9 cellular contexts compared by ENCODE assay signal in the genomic region with DNA sequence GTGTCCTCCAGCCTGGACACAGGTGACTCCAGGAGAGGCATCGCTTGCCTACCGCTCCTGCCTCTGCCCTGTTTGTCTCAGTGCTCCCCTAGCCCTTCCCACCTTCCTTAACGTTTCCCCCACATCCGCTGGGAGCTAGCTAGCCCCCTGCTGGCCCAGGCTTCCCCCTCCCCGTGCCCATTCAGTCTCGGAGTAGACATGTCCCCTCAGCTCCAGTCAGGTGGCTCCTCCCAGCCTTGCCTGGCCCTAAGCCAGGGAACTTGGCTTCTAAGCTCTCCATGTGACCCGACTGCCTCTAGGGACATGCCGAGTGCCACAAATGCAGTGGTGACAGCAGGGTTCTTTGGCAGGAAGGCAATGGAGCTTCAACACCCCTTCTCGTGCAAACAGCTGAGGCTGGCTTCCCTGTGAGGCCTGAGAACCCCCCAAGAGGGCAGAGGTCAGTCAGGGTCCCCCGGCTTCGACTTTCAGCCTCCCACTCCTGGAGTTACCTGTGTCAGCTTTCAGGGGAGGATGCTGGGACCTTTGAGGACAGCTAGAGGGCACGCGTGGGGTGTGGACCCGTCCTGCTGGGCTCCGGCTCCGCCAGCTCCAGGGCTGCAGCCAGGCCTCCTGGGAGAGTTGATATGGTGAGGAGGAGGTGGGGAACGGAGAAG. TPM values are rescaled to one million over a fixed set of nuclear protein-coding genes. Genes with fewer than 3 reads are reported as not detected.
DNase-seq lines count a peak whose midpoint lies in the region; ATAC-seq and TF ChIP-seq lines count a peak whose summit lies in the region.
"Had no signal": no experiment of that assay in that cellular context is flagged by ENCODE, and none has a peak within 500 bp of the region (broad histone marks: within the 10 kb centered on the region; RNA-seq: fewer than 3 reads in every experiment).

No MANE protein-coding gene starts in this region.

- in situ Hi-C loops in gastrocnemius medialis (cut with MboI; ENCODE audit: low sequenced_read_pairs in 4 of 4): no loop called here

- no peaks in the 10 kb centered on the region for H3K9me3 ChIP-seq in gastrocnemius medialis

- no peaks in the 10 kb centered on the region for H3K4me1 ChIP-seq in gastrocnemius medialis

- H3K9me3 Mint-ChIP-seq in effector memory CD8-positive, alpha-beta T cell: no peaks in the 10 kb centered on the region
- H3K9me3 Mint-ChIP-seq: activated T-helper 2 cell treated with anti-CD3 and anti-CD28 coated beads, Interferon-gamma antibody, Interleukin-2, Interleukin-4, amounts not matched to agents 10 μg/mL and 5 μg/mL and 100 μg/mL, durations not matched to agents 14 hours and 24 hours and 36 hours had no signal

- H3K27me3 Mint-ChIP-seq in effector memory CD8-positive, alpha-beta T cell: peaks cover 5 to 36% of the 10 kb centered on the region in 2 donors

- intact Hi-C loops in Right ventricle myocardium superior (cut with DNase I) (no loop called here), gastrocnemius medialis (cut with DNase I; ENCODE audit: low total_unique reads) (no loop called here)

- H3K4me1 Mint-ChIP-seq in effector memory CD8-positive, alpha-beta T cell (ENCODE audit: low read depth in 2 of 2): peaks cover 5 to 7% of the 10 kb centered on the region in 2 donors

- H3K36me3 Mint-ChIP-seq in effector memory CD8-positive, alpha-beta T cell (ENCODE audit: insufficient read depth): peaks cover 8% of the 10 kb centered on the region

- peaks cover 0 to 17% (median 4%) of the 10 kb centered on the region in 3 donors for H3K27me3 ChIP-seq in gastrocnemius medialis

- no peak overlapping the region for H3K4me3 ChIP-seq in gastrocnemius medialis

- DNase-seq in HUDEP-2 (lab: John Stamatoyannopoulos, UW; ENCODE audit: unreplicated experiment in 76 of 76) (peak in 60 of 76 experiments; percentile 3 to 74 (median 38)), NCI-H2171 treated with DMSO at 0.1 percent for 48 hours (lab: John Stamatoyannopoulos, UW) (peak; percentile 97), Right ventricle myocardium superior (peak; percentile 82), gastrocnemius medialis (peak in 1 of 2 donors; percentile 55)
- DNase-seq in effector memory CD8-positive, alpha-beta T cell: no peak
- DNase-seq: effector CD4-positive, alpha-beta T cell had no signal

- H3K4me3 Mint-ChIP-seq in effector memory CD8-positive, alpha-beta T cell: no peak overlapping the region

- no peak for TF ChIP-seq POLR2A in gastrocnemius medialis (IDR thresholded peaks at IDR 0.05)

- H3K36me3 ChIP-seq in gastrocnemius medialis: no peaks in the 10 kb centered on the region

- TF ChIP-seq CTCF in gastrocnemius medialis (IDR thresholded peaks at IDR 0.05 in 4 of 5, conservative IDR thresholded peaks at IDR 0.05 in 1 of 5): no peak

- ATAC-seq in Right ventricle myocardium superior (ENCODE audit: poor library complexity) (peak; percentile 93), gastrocnemius medialis (peak; percentile 39 to 80), HG03135 (IDR thresholded peaks at IDR 0.05; ENCODE audit: unreplicated experiment) (no peak), HG02884 (IDR thresholded peaks at IDR 0.05; ENCODE audit: unreplicated experiment) (no peak)
- no peak for ATAC-seq in effector memory CD8-positive, alpha-beta T cell (replicated peaks)

- peak overlapping the region in 1 of 2 donors; percentile 57 for H3K27ac Mint-ChIP-seq in effector memory CD8-positive, alpha-beta T cell
- H3K27ac Mint-ChIP-seq: activated T-helper 2 cell treated with anti-CD3 and anti-CD28 coated beads, Interferon-gamma antibody, Interleukin-2, Interleukin-4, amounts not matched to agents 10 μg/mL and 5 μg/mL and 100 μg/mL, durations not matched to agents 14 hours and 24 hours and 36 hours had no signal

- no peak overlapping the region for H3K27ac ChIP-seq in gastrocnemius medialis

RNA-seq across cellular contexts. Expression of gene DRAXIN, which starts 16.2 kb away (rescaled TPM):
- total RNA-seq in Right ventricle myocardium superior (0.05 TPM), gastrocnemius medialis (not detected)

RNA-seq across cellular contexts. Expression of gene MAD2L2, which starts 26.8 kb away (rescaled TPM):
- total RNA-seq in Right ventricle myocardium superior (15.8 TPM), gastrocnemius medialis (10 to 100 TPM; 41.2 to 57.4 (median 46.9) TPM)

RNA-seq across cellular contexts. Expression of gene AGTRAP, which starts 28.2 kb away (rescaled TPM):
- total RNA-seq in Right ventricle myocardium superior: 13.6 TPM
- total RNA-seq in gastrocnemius medialis: 100 to 1,000 TPM in 2 of 4 donors, 10 to 100 TPM in 2; 37.8 to 144 (median 103) TPM

RNA-seq across cellular contexts. Expression of gene FBXO6, which starts 43.7 kb away (rescaled TPM):
- total RNA-seq in Right ventricle myocardium superior: 11.6 TPM
- total RNA-seq in gastrocnemius medialis: 10 to 100 TPM; 15.7 to 34.4 (median 25.5) TPM

RNA-seq across cellular contexts. Expression of gene FBXO44, which starts 53.1 kb away (rescaled TPM):
- total RNA-seq in Right ventricle myocardium superior (15.6 TPM), gastrocnemius medialis (1 to 10 TPM; 1.7 to 9.4 (median 5.4) TPM)

Comparison
In these comparisons a context has a peak if more than half of its experiments do, and no peak if none do; other contexts are left out.
1. DNase-seq: peak in HUDEP-2 (60 of 76), NCI-H2171 treated with DMSO at 0.1 percent for 48 hours (single experiment) and Right ventricle myocardium superior (single experiment); none in effector memory CD8-positive, alpha-beta T cell (0 of 3).
2. ATAC-seq: peak in Right ventricle myocardium superior (single experiment) and gastrocnemius medialis (2 of 2); none in HG03135 (single experiment), effector memory CD8-positive, alpha-beta T cell (single experiment) and HG02884 (single experiment).